In genomic region chr5:93582677-93583524, GRCh38 we compare ENCODE assay signal across 8 cellular contexts. TPM values are rescaled to one million over a fixed set of nuclear protein-coding genes. Genes with fewer than 3 reads are reported as not detected.
DNase-seq lines count a peak whose midpoint lies in the region; ATAC-seq and TF ChIP-seq lines count a peak whose summit lies in the region.

NR2F1 (plus strand) TSS chr5:93583222; CDS start chr5:93585024, 1,802 bp downstream.

- peak within 1 kb of the TSS; percentile 92 for H2BK5ac ChIP-seq in IMR-90 (ENCODE audit: low read depth, low read length, poor library complexity, severe bottlenecking)

- CTCF ChIA-PET in IMR-90 (lab: Yijun Ruan, JAX) (interaction anchor here (0.6 to 1.7 kb wide), 6 partner anchors 25 to 1245 kb away, joined by 3 to 10 read pairs (median 5); no protein-coding TSS in a partner anchor), PC-3 (lab: Charles Lee) (interaction anchor here (0.6 to 1.9 kb wide), 11 partner anchors 14 to 1706 kb away, joined by 3 to 15 read pairs (median 4); no protein-coding TSS in a partner anchor)

- peak within 1 kb of the TSS; percentile 19; the same call in 1 of the 2 replicates for H4K5ac ChIP-seq in IMR-90 (ENCODE audit: low read depth, low read length)

- peak within 1 kb of the TSS; percentile 28 to 36; a peak in 2 of 4 replicates for H4K8ac ChIP-seq in IMR-90 (ENCODE audit: low read depth in 2 of 2, low read length in 2 of 2)

- peak within 1 kb of the TSS; percentile 70 for H2BK120ac ChIP-seq in IMR-90 (ENCODE audit: low read depth, low read length)

- no peaks in the 10 kb centered on the region for H3K4me1 ChIP-seq in IMR-90 (ENCODE audit: control insufficient read depth, insufficient read depth, low read length)
- H3K4me1 ChIP-seq in PC-3 (ENCODE audit: insufficient read depth, low read length), result peaks cover 20% of the 10 kb centered on the region
- H3K4me1 ChIP-seq in right lobe of liver, result peaks cover 0 to 16% (median 0%) of the 10 kb centered on the region in 4 donors
- peaks cover 17% of the 10 kb centered on the region for H3K4me1 ChIP-seq in thymus (ENCODE audit: control insufficient read depth, insufficient read depth, low read length)

- peaks cover 74% of the 10 kb centered on the region for H3K79me2 ChIP-seq in PC-3 (ENCODE audit: low read length)

- TF ChIP-seq POLR2A in IMR-90 (IDR thresholded peaks at IDR 0.05; ENCODE audit: low read depth, low read length) (peak; percentile 69), right lobe of liver (IDR thresholded peaks at IDR 0.05) (peak; percentile 21)

- H3K4me3 ChIP-seq in IMR-90 (ENCODE audit: insufficient read depth, low read depth, low read length) (peak within 1 kb of the TSS; percentile 99), PC-3 (ENCODE audit: low read length) (peak within 1 kb of the TSS; percentile 86), choroid plexus epithelial cell (ENCODE audit: low read depth, low read length) (peak within 1 kb of the TSS; percentile 69), right lobe of liver (peak within 1 kb of the TSS; percentile 30 to 57 (median 47)), thymus (ENCODE audit: low read length) (peak within 1 kb of the TSS; percentile 52)

- in situ Hi-C loops in IMR-90 (cut with MboI; ENCODE audit: low sequenced_read_pairs), result loop anchor here (10.0 to 25.0 kb wide), 4 partner anchors 332 to 1271 kb away; no protein-coding TSS in a partner anchor

- POLR2A ChIA-PET in IMR-90 (lab: Charles Lee; ENCODE audit: unreplicated experiment) (interaction anchor here (0.5 to 1.0 kb wide), 11 partner anchors 17 to 1126 kb away, joined by 3 to 14 read pairs (median 5); no protein-coding TSS in a partner anchor), PC-3 (lab: Charles Lee; ENCODE audit: unreplicated experiment) (interaction anchor here (0.6 to 1.0 kb wide), 10 partner anchors 19 to 894 kb away, joined by 3 to 10 read pairs (median 4); no protein-coding TSS in a partner anchor)

- peak within 1 kb of the TSS; percentile 83; the same call in 2 of the 3 replicates for H2BK15ac ChIP-seq in IMR-90 (ENCODE audit: low read depth, low read length)

- H3K79me1 ChIP-seq in IMR-90 (ENCODE audit: low read depth in 1 of 2, low read length in 2 of 2), result peaks cover 5 to 22% of the 10 kb centered on the region in 2 experiments; a peak in 3 of 4 replicates

- H3K27me3 ChIP-seq in IMR-90 (ENCODE audit: control insufficient read depth, insufficient read depth, low read length) (no peaks in the 10 kb centered on the region), PC-3 (ENCODE audit: low read length) (no peaks in the 10 kb centered on the region), right lobe of liver (peaks cover 0 to 4% of the 10 kb centered on the region in 2 donors), thymus (ENCODE audit: control insufficient read depth, insufficient read depth) (peaks cover 84% of the 10 kb centered on the region)

- no peak within 1 kb of the TSS; the same call in none of the 2 replicates for H2BK20ac ChIP-seq in IMR-90 (ENCODE audit: low read depth, low read length)

- H3F3A ChIP-seq in PC-3 (ENCODE audit: low read length, unreplicated experiment), result no peaks in the 10 kb centered on the region

- intact Hi-C loops in IMR-90 (cut with micrococcal nuclease) (loop anchor here (2.0 to 10.0 kb wide), 8 partner anchors 218 to 1154 kb away; no protein-coding TSS in a partner anchor), PC-3 (cut with micrococcal nuclease) (loop anchor here (1.0 to 10.0 kb wide), 14 partner anchors 24 to 1030 kb away; no protein-coding TSS in a partner anchor), right lobe of liver (cut with DNase I) (no loop called here)

- peak within 1 kb of the TSS; percentile 71 for H3K14ac ChIP-seq in IMR-90 (replicated peaks; ENCODE audit: low read depth, low read length)

- DNase-seq in EL, result peak; percentile 97
- DNase-seq in IMR-90, result peak; percentile 99
- peak; percentile 98 for DNase-seq in PC-3
- DNase-seq in choroid plexus epithelial cell (ENCODE audit: low read depth), result peak; percentile 100
- peak in 1 of 3 donors; percentile 61 for DNase-seq in right lobe of liver
- no peak for DNase-seq in stimulated activated CD4-positive, alpha-beta T cell treated with anti-CD3 and anti-CD28 coated beads, Interleukin-1b, Interleukin-23, amount 100 ng/mL, for 48 hours

- H3K9me2 ChIP-seq in PC-3 (replicated peaks; ENCODE audit: low read length), result no peaks in the 10 kb centered on the region

- WGBS in IMR-90 (ENCODE audit: extremely low coverage in 2 of 2, insufficient read length in 1 of 2), 2 experiments, result 0% methylated on average over 8 of the region's 21 CpGs; no CpG with 5 or more reads in 1 of the 2 experiments
- 1% methylated on average over 17 of the region's 21 CpGs for WGBS in right lobe of liver (ENCODE audit: insufficient coverage, low coverage, low lambda C conversion rate, missing lambda C conversion rate)
- 8% methylated on average over 21 of the region's 21 CpGs for WGBS in thymus

- peak within 1 kb of the TSS; percentile 69; the same call in 1 of the 2 replicates for H4K91ac ChIP-seq in IMR-90 (ENCODE audit: insufficient read depth, low read depth, low read length)

- ATAC-seq in IMR-90 (ENCODE audit: low read depth) (peak; percentile 45), PC-3 (peak; percentile 50), right lobe of liver (peak; percentile 53 to 56 (median 54)), GM19455 (IDR thresholded peaks at IDR 0.05; ENCODE audit: unreplicated experiment) (no peak)

- H2AK9ac ChIP-seq in IMR-90 (replicated peaks; ENCODE audit: low read depth, low read length, poor library complexity), result peak within 1 kb of the TSS; percentile 86

- peak within 1 kb of the TSS; percentile 83 for H3K4me2 ChIP-seq in IMR-90 (ENCODE audit: low read depth, low read length)
- H3K4me2 ChIP-seq in PC-3 (ENCODE audit: low read length), result peak within 1 kb of the TSS; percentile 91

- H2AFZ ChIP-seq in IMR-90 (replicated peaks; ENCODE audit: low read length, poor library complexity), result peak within 1 kb of the TSS; percentile 82
- peak within 1 kb of the TSS; percentile 67 for H2AFZ ChIP-seq in PC-3 (ENCODE audit: low read length)

- peak within 1 kb of the TSS; percentile 79 for H3K56ac ChIP-seq in IMR-90 (ENCODE audit: extremely low read depth, insufficient read depth, low read length)

- H3K9me1 ChIP-seq in IMR-90 (ENCODE audit: insufficient read depth, low read length), result no peaks in the 10 kb centered on the region

- H3K18ac ChIP-seq in IMR-90 (ENCODE audit: low read depth, low read length), result peak within 1 kb of the TSS; percentile 76

- H3K36me3 ChIP-seq in IMR-90 (ENCODE audit: control insufficient read depth, insufficient read depth, low read length), result peaks cover 10% of the 10 kb centered on the region
- H3K36me3 ChIP-seq in PC-3 (ENCODE audit: low read depth, low read length), result peaks cover 7% of the 10 kb centered on the region
- H3K36me3 ChIP-seq in right lobe of liver, result no peaks in the 10 kb centered on the region
- peaks cover 3% of the 10 kb centered on the region for H3K36me3 ChIP-seq in thymus (ENCODE audit: control insufficient read depth, insufficient read depth)

- H3K9me3 ChIP-seq in IMR-90 (ENCODE audit: control insufficient read depth, insufficient read depth, low read length) (no peaks in the 10 kb centered on the region), PC-3 (ENCODE audit: low read length) (no peaks in the 10 kb centered on the region), right lobe of liver (no peaks in the 10 kb centered on the region), thymus (ENCODE audit: control insufficient read depth) (peaks cover 5% of the 10 kb centered on the region)

- TF ChIP-seq CTCF in IMR-90 (conservative IDR thresholded peaks at IDR 0.05; ENCODE audit: low read depth, low read length) (0 out of 2 replicates have a peak, but pooled peaks have one; percentile 23), PC-3 (conservative IDR thresholded peaks at IDR 0.05; ENCODE audit: low read depth, low read length) (no peak), choroid plexus epithelial cell (conservative IDR thresholded peaks at IDR 0.05; ENCODE audit: low read depth, low read length) (no peak), right lobe of liver (IDR thresholded peaks at IDR 0.05) (peak in 1 of 4 donors; percentile 73)

- peak within 1 kb of the TSS; percentile 97 for H3K27ac ChIP-seq in IMR-90 (ENCODE audit: insufficient read depth, low read length)
- H3K27ac ChIP-seq in PC-3 (ENCODE audit: low read length), result peak within 1 kb of the TSS; percentile 70
- H3K27ac ChIP-seq in right lobe of liver, result peak within 1 kb of the TSS; percentile 27 to 66 (median 60)
- H3K27ac ChIP-seq in thymus (ENCODE audit: low read depth), result no peak within 1 kb of the TSS

- no peak for TF ChIP-seq RAD21 in IMR-90 (IDR thresholded peaks at IDR 0.05; ENCODE audit: low read length)

- peak within 1 kb of the TSS; percentile 76 for H3K4ac ChIP-seq in IMR-90 (ENCODE audit: low read depth, low read length)

- H4K20me1 ChIP-seq in IMR-90 (ENCODE audit: insufficient read depth, low read length) (no peaks in the 10 kb centered on the region; the same call in 1 of the 2 replicates), PC-3 (ENCODE audit: low read length) (peaks cover 17% of the 10 kb centered on the region)

- H2AK5ac ChIP-seq in IMR-90 (ENCODE audit: low read depth, low read length), result peak within 1 kb of the TSS; percentile 75

- H3K23ac ChIP-seq in IMR-90 (ENCODE audit: low read depth, low read length), result peak within 1 kb of the TSS; percentile 34; the same call in 1 of the 2 replicates

- dilution Hi-C loops in IMR-90 (cut with HindIII; ENCODE audit: low sequenced_read_pairs, unreplicated experiment), result no loop called here

- BruUV-seq in IMR-90 (replicated peaks; lab: Mats Ljungman, UMichigan), result no TSS peak
- no TSS peak for BruUV-seq in PC-3 (replicated peaks; lab: Mats Ljungman, UMichigan)

- peak within 1 kb of the TSS; percentile 96 for H3K9ac ChIP-seq in IMR-90 (ENCODE audit: low read depth, low read length)
- peak within 1 kb of the TSS; percentile 89 for H3K9ac ChIP-seq in PC-3 (ENCODE audit: low read length)

TF ChIP-seq in IMR-90, 13 proteins besides CTCF, POLR2A, EP300 and RAD21 (continues in another document):
- no peak for TF ChIP-seq CEBPB (IDR thresholded peaks at IDR 0.05; ENCODE audit: low read depth, low read length)
- TF ChIP-seq MAZ (IDR thresholded peaks at IDR 0.05; ENCODE audit: borderline replicate concordance, low read depth, low read length), result peak; percentile 83
- no peak for TF ChIP-seq CHD1 (IDR thresholded peaks at IDR 0.05; ENCODE audit: low read depth, low read length)
- TF ChIP-seq RFX5 (IDR thresholded peaks at IDR 0.05; ENCODE audit: low read depth, low read length), result no peak
- 0 out of 2 replicates have a peak, but pooled peaks have one; percentile 5 for TF ChIP-seq NFE2L2 (IDR thresholded peaks at IDR 0.05; ENCODE audit: low read depth, low read length)
- TF ChIP-seq FOS (IDR thresholded peaks at IDR 0.05; ENCODE audit: low read depth, low read length), result no peak

RNA-seq across cellular contexts. Expression of gene NR2F1, which starts in this region (rescaled TPM):
- total RNA-seq in IMR-90 (2012; rRNA removed) (18.1 and 19.0 TPM in 2 replicates), PC-3 (2014; rRNA removed) (88.4 and 118 TPM in 2 replicates), right lobe of liver (10 to 100 TPM in 2 of 6 experiments, 1 to 10 TPM in 4; 5.3 to 12.1 (median 9.4) TPM)
- polyA plus RNA-seq in IMR-90 (2012; rRNA removed) (160 and 175 TPM in 2 replicates), thymus (0.94 TPM)
- 80.6 and 211 TPM in 2 replicates for polyA plus RNA-seq in IMR-90 (2012; cell fraction: cytosol; rRNA removed)
- 153 and 546 TPM in 2 replicates for polyA plus RNA-seq in IMR-90 (2012; cell fraction: nucleus; rRNA removed; ENCODE audit: low replicate concordance)

Comparison
In these comparisons a context has a peak if more than half of its experiments do, and no peak if none do; other contexts are left out.
1. RNA of gene NR2F1 (polyA plus RNA-seq): 80.6 to 546 TPM in IMR-90; 0.94 TPM in thymus (single experiment); every median in the first group is over 10 times any median in the second.
2. H3K4me3 ChIP-seq: peak in every context shown above with its lines; median percentile 99 in IMR-90; 86 in PC-3; 69 in choroid plexus epithelial cell; 52 in thymus; 47 in right lobe of liver.
3. intact Hi-C loops: an anchor here in IMR-90 (2.0 to 10.0 kb wide) and PC-3 (1.0 to 10.0 kb wide); none called in right lobe of liver.